Comparison of ENCODE assay signal across 8 cellular contexts in genomic region chr2:96144481-96145027, GRCh38. TPM values are rescaled to one million over a fixed set of nuclear protein-coding genes. Genes with fewer than 3 reads are reported as not detected.
DNase-seq lines count a peak whose midpoint lies in the region; ATAC-seq and TF ChIP-seq lines count a peak whose summit lies in the region.

No MANE protein-coding gene starts in this region.

- DNase-seq in CD4-positive, alpha-beta T cell: peak in 6 of 10 experiments; percentile 30 to 56 (median 37)
- DNase-seq in activated CD8-positive, alpha-beta memory T cell treated with anti-CD3 and anti-CD28 coated beads, Interleukin-2, amount 50 U/mL, for 4 hours: peak; percentile 62
- DNase-seq in ureter (ENCODE audit: low spot score) (no peak), SKM-1 treated with dmso at 0.1 percent for 144 hours (lab: John Stamatoyannopoulos, UW; ENCODE audit: unreplicated experiment) (no peak), 8988T (no peak)

- H3K9me3 ChIP-seq in CD4-positive, alpha-beta T cell (ENCODE audit: control insufficient read depth, low read length): no peaks in the 10 kb centered on the region
- H3K9me3 ChIP-seq in HUES6 (ENCODE audit: control insufficient read depth, insufficient read depth, low read depth, low read length) (no peaks in the 10 kb centered on the region), gastroesophageal sphincter (no peaks in the 10 kb centered on the region)

- peaks cover 76% of the 10 kb centered on the region for H3K4me1 Mint-ChIP-seq in CD4-positive, alpha-beta T cell (ENCODE audit: low read depth)

- no peak for ATAC-seq in CD4-positive, alpha-beta T cell (ENCODE audit: poor library complexity)
- ATAC-seq in gastroesophageal sphincter: peak; percentile 4

- no peaks in the 10 kb centered on the region for H3K27me3 Mint-ChIP-seq in CD4-positive, alpha-beta T cell

- WGBS in gastroesophageal sphincter (ENCODE audit: low coverage in 1 of 2), 2 donors: 0 to 65% methylated on average over 2 to 3 of the region's 35 CpGs

- TF ChIP-seq POLR2A in gastroesophageal sphincter (IDR thresholded peaks at IDR 0.05): no peak

- peak overlapping the region; percentile 99 for H3K27ac ChIP-seq in CD4-positive, alpha-beta T cell (ENCODE audit: low read depth, low read length)
- H3K27ac ChIP-seq in HUES6 (ENCODE audit: low read depth, low read length): no peak overlapping the region
- H3K27ac ChIP-seq in gastroesophageal sphincter: peak overlapping the region in 3 of 4 donors; percentile 35 to 78 (median 55)
- peak overlapping the region in 20 of 21 experiments; percentile 49 to 95 (median 82) for H3K27ac ChIP-seq in skin epidermis

- peak overlapping the region; percentile 57 for H3K9ac ChIP-seq in HUES6 (ENCODE audit: low read length)

- no peaks in the 10 kb centered on the region for H3K9me3 Mint-ChIP-seq in CD4-positive, alpha-beta T cell

- H3K36me3 ChIP-seq in HUES6 (ENCODE audit: control insufficient read depth, insufficient read depth, low read length) (no peaks in the 10 kb centered on the region), gastroesophageal sphincter (no peaks in the 10 kb centered on the region)

- no peaks in the 10 kb centered on the region for H3K27me3 ChIP-seq in CD4-positive, alpha-beta T cell (ENCODE audit: control insufficient read depth, insufficient read depth, low read length)
- peaks cover 39% of the 10 kb centered on the region for H3K27me3 ChIP-seq in HUES6 (ENCODE audit: control insufficient read depth, insufficient read depth, low read length)
- H3K27me3 ChIP-seq in gastroesophageal sphincter: no peaks in the 10 kb centered on the region

- H3K4me3 ChIP-seq in HUES6 (ENCODE audit: low read depth, low read length) (peak overlapping the region; percentile 52), gastroesophageal sphincter (peak overlapping the region; percentile 20 to 65), skin epidermis (peak overlapping the region; percentile 40 to 79 (median 56))

- intact Hi-C loops in CD4-positive, alpha-beta T cell (cut with DNase I, micrococcal nuclease): loop anchor here (2.0 to 5.0 kb wide), 7 partner anchors 20 to 393 kb away; partner anchors contain the start of genes ARID5A (in 2 of the 2), STARD7 (in 2 of the 2), TMEM127 (in 2 of the 2) and CIAO1 (in 1 of the 2)

- H3K27ac Mint-ChIP-seq in CD4-positive, alpha-beta T cell: peak overlapping the region; percentile 98

- H3K36me3 Mint-ChIP-seq in CD4-positive, alpha-beta T cell (ENCODE audit: low read depth): peaks cover 53% of the 10 kb centered on the region

- no peak for TF ChIP-seq CTCF in CD4-positive, alpha-beta T cell (IDR thresholded peaks at IDR 0.05)
- TF ChIP-seq CTCF in gastroesophageal sphincter (IDR thresholded peaks at IDR 0.05): no peak

- peak overlapping the region; percentile 98 for H3K4me3 Mint-ChIP-seq in CD4-positive, alpha-beta T cell

- H3K4me1 ChIP-seq in HUES6 (ENCODE audit: control insufficient read depth, insufficient read depth, low read length) (peaks cover 39% of the 10 kb centered on the region), gastroesophageal sphincter (peaks cover 0 to 45% (median 8%) of the 10 kb centered on the region in 3 donors)

- TF ChIP-seq EP300 in gastroesophageal sphincter (IDR thresholded peaks at IDR 0.05): no peak

- POLR2A ChIA-PET in CD4-positive, alpha-beta T cell (lab: Charles Lee): interaction anchor here (1.0 to 13.8 kb wide), 5 partner anchors 14 to 64 kb away, joined by 3 to 199 read pairs (median 64); partner anchors contain the start of gene STARD7

- CTCF ChIA-PET in CD4-positive, alpha-beta T cell (lab: Charles Lee): interaction anchor here (1.3 to 15.2 kb wide), 2 partner anchors 28 to 31 kb away, joined by 7 to 229 read pairs; no protein-coding TSS in a partner anchor

RNA-seq across cellular contexts. Expression of gene DUSP2, which starts 0.7 kb away (rescaled TPM):
- 100 to 1,000 TPM; 728 to 730 TPM for total RNA-seq in CD4-positive, alpha-beta T cell
- total RNA-seq in gastroesophageal sphincter (1 to 10 TPM in 1 of 4 donors, under 1 TPM in 2, not detected in 1; 0.23 to 5.4 (median 0.40) TPM), ureter (2.6 TPM)

RNA-seq across cellular contexts. Expression of gene ASTL, which starts 6.3 kb away (rescaled TPM):
- 1 to 10 TPM; 5.0 to 6.5 TPM for total RNA-seq in CD4-positive, alpha-beta T cell
- not detected for total RNA-seq in gastroesophageal sphincter
- not detected for total RNA-seq in ureter

RNA-seq across cellular contexts. Expression of gene ADRA2B, which starts 28.2 kb away (rescaled TPM):
- total RNA-seq in CD4-positive, alpha-beta T cell: under 1 TPM; 0.52 to 0.84 TPM
- total RNA-seq in gastroesophageal sphincter (1 to 10 TPM; 1.3 to 4.9 (median 2.1) TPM), ureter (1.1 TPM)

Comparison
In these comparisons a context has a peak if more than half of its experiments do, and no peak if none do; other contexts are left out.
1. DNase-seq: peak in CD4-positive, alpha-beta T cell (6 of 10) and activated CD8-positive, alpha-beta memory T cell treated with anti-CD3 and anti-CD28 coated beads, Interleukin-2, amount 50 U/mL, for 4 hours (single experiment); none in ureter (single experiment), SKM-1 treated with dmso at 0.1 percent for 144 hours (single experiment) and 8988T (single experiment).
2. RNA of gene DUSP2, which starts 0.7 kb away (total RNA-seq): 728 to 730 TPM in CD4-positive, alpha-beta T cell; 2.6 TPM in ureter (single experiment) and 0.23 to 5.4 TPM in gastroesophageal sphincter; every median in the first group is over 100 times any median in the second.
3. Peak in every context shown above with its lines, with median percentiles within 50 percentile points of each other: H3K4me3 ChIP-seq.